Comparison of ENCODE assay signal across 8 cellular contexts in genomic region chr19:10864538-10864899, GRCh38. TPM values are rescaled to one million over a fixed set of nuclear protein-coding genes. Genes with fewer than 3 reads are reported as not detected.
DNase-seq lines count a peak whose midpoint lies in the region; ATAC-seq and TF ChIP-seq lines count a peak whose summit lies in the region.

No MANE protein-coding gene starts in this region.

- TF ChIP-seq CTCF in GM12865 (IDR thresholded peaks at IDR 0.05; ENCODE audit: insufficient read depth, low read depth, low read length, missing control alignments): peak; percentile 94
- peak; percentile 89 for TF ChIP-seq CTCF in progenitor cell of endocrine pancreas (IDR thresholded peaks at IDR 0.05; ENCODE audit: unreplicated experiment)
- peak; percentile 95 for TF ChIP-seq CTCF in type B pancreatic cell (conservative IDR thresholded peaks at IDR 0.05)

- DNase-seq in GM12865 (ENCODE audit: low read depth) (peak; percentile 87), NCI-H1092 (lab: John Stamatoyannopoulos, UW) (peak; percentile 66), SKM-1 (lab: John Stamatoyannopoulos, UW; ENCODE audit: unreplicated experiment) (peak; percentile 26), Right ventricle myocardium inferior (ENCODE audit: missing footprints) (peak; percentile 88), progenitor cell of endocrine pancreas (ENCODE audit: low spot score, unreplicated experiment) (peak; percentile 68), type B pancreatic cell (ENCODE audit: extremely low spot score, unreplicated experiment) (peak; percentile 88)
- DNase-seq in activated naive CD4-positive, alpha-beta T cell treated with anti-CD3 and anti-CD28 coated beads, Interleukin-2, amount 50 U/mL, for 16 hours: peak; percentile 81

- peak; percentile 87 for ATAC-seq in Right ventricle myocardium inferior
- no peak for ATAC-seq in GM19455 (IDR thresholded peaks at IDR 0.05; ENCODE audit: unreplicated experiment)

- H3K9me3 Mint-ChIP-seq in progenitor cell of endocrine pancreas (ENCODE audit: low read depth): no peaks in the 10 kb centered on the region
- H3K9me3 Mint-ChIP-seq in type B pancreatic cell: no peaks in the 10 kb centered on the region

- H3K4me1 Mint-ChIP-seq in progenitor cell of endocrine pancreas (ENCODE audit: low read depth) (peaks cover 10% of the 10 kb centered on the region), type B pancreatic cell (ENCODE audit: unreplicated experiment) (peaks cover 19% of the 10 kb centered on the region)

- H3K4me3 Mint-ChIP-seq in progenitor cell of endocrine pancreas (ENCODE audit: low read depth): no peak overlapping the region
- H3K4me3 Mint-ChIP-seq in type B pancreatic cell: peak overlapping the region; percentile 58

- H3K36me3 Mint-ChIP-seq in progenitor cell of endocrine pancreas (ENCODE audit: insufficient read depth) (no peaks in the 10 kb centered on the region), type B pancreatic cell (no peaks in the 10 kb centered on the region)

- intact Hi-C loops in Right ventricle myocardium inferior (cut with DNase I): loop anchor here (2.0 kb wide), 1 partner anchor 148 kb away; no protein-coding TSS in a partner anchor

- H3K27ac Mint-ChIP-seq in progenitor cell of endocrine pancreas: peak overlapping the region; percentile 74
- H3K27ac Mint-ChIP-seq in type B pancreatic cell: peak overlapping the region; percentile 52

- H3K4me3 ChIP-seq in GM12865 (ENCODE audit: low read depth, low read length): no peak overlapping the region

- H3K27me3 Mint-ChIP-seq in progenitor cell of endocrine pancreas (no peaks in the 10 kb centered on the region), type B pancreatic cell (no peaks in the 10 kb centered on the region)

RNA-seq across cellular contexts. Expression of gene CARM1, which starts 6.8 kb away (rescaled TPM):
- 39.5 TPM for total RNA-seq in Right ventricle myocardium inferior
- 77.6 and 86.0 TPM in 2 replicates for total RNA-seq in progenitor cell of endocrine pancreas
- total RNA-seq in type B pancreatic cell (ENCODE audit: low replicate concordance): 81.9 and 104 TPM in 2 replicates

RNA-seq across cellular contexts. Expression of gene C19orf38, which starts 16.3 kb away (rescaled TPM):
- total RNA-seq in Right ventricle myocardium inferior: 1.5 TPM
- total RNA-seq in progenitor cell of endocrine pancreas: 0.31 and 0.33 TPM in 2 replicates
- total RNA-seq in type B pancreatic cell (ENCODE audit: low replicate concordance): 0.45 and 1.1 TPM in 2 replicates

RNA-seq across cellular contexts. Expression of gene TMED1, which starts 28.5 kb away (rescaled TPM):
- total RNA-seq in Right ventricle myocardium inferior (30.3 TPM), progenitor cell of endocrine pancreas (32.6 and 39.3 TPM in 2 replicates), type B pancreatic cell (ENCODE audit: low replicate concordance) (23.0 and 30.9 TPM in 2 replicates)

Comparison
In these comparisons a context has a peak if more than half of its experiments do, and no peak if none do; other contexts are left out.
1. DNase-seq: peak in every context shown above with its lines; median percentile 88 in Right ventricle myocardium inferior; 88 in type B pancreatic cell; 87 in GM12865; 81 in activated naive CD4-positive, alpha-beta T cell treated with anti-CD3 and anti-CD28 coated beads, Interleukin-2, amount 50 U/mL, for 16 hours; 68 in progenitor cell of endocrine pancreas; 66 in NCI-H1092; 26 in SKM-1.